In the genomic region with DNA sequence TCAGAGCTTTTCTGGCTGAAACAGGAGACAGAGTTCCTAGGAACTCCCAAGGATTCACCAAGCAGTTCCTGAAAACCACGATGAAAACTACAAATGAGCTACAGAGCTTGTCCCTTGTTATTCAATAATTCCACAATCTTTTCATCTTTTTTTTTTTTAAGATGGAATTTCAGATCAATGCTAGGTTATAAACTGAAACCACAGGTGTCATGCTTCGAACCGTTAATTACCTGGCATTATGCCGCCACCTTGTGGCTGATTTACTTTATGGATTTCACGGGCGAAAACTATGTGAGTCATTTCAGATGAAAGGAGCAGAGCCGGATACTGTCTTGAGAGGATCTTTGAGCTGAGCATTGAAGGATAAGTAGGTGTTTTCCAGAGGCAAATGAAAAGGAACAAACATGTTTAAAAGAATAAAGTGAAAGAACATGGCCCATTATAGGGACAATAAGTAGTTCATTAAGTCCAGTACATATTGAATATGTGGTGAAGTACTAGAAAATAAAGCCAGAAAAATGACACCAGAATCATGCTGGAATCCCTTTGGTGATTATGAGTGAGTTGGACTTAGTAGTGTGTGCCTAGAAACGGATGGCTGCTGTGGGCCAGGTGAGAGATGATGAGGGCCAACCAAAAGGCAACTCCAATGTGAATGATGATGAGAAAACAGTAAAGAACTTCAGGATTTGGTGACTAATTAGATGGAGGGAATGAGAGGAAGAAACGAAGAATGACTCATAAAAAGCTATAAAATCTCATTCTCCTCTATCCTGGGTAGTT, we compare ENCODE assay signal across 8 cellular contexts. TPM values are rescaled to one million over a fixed set of nuclear protein-coding genes. Genes with fewer than 3 reads are reported as not detected.
DNase-seq lines count a peak whose midpoint lies in the region; ATAC-seq and TF ChIP-seq lines count a peak whose summit lies in the region.

No MANE protein-coding gene starts in this region.

- peak overlapping the region in 1 of 3 donors; percentile 32 for H3K9ac ChIP-seq in skeletal muscle tissue (ENCODE audit: low read depth in 1 of 3, low read length in 3 of 3)

- TF ChIP-seq CTCF in GM10266 (IDR thresholded peaks at IDR 0.05; ENCODE audit: control insufficient read depth, insufficient read depth, low read depth, missing control alignments) (peak; percentile 94), astrocyte of the cerebellum (IDR thresholded peaks at IDR 0.05; ENCODE audit: low read depth, low read length, missing control alignments) (peak; percentile 53)

- peaks cover 0 to 9% (median 7%) of the 10 kb centered on the region in 3 donors for H3K36me3 ChIP-seq in skeletal muscle tissue (ENCODE audit: control insufficient read depth in 3 of 3, insufficient read depth in 3 of 3, low read length in 3 of 3)

- ATAC-seq in HG02798 (IDR thresholded peaks at IDR 0.05; ENCODE audit: poor library complexity, unreplicated experiment), result peak; percentile 66

- H3K9me3 ChIP-seq in skeletal muscle tissue (ENCODE audit: control insufficient read depth in 3 of 3, low read length in 3 of 3), result no peaks in the 10 kb centered on the region

- H3K4me3 ChIP-seq in astrocyte of the cerebellum (ENCODE audit: low read depth, low read length) (no peak overlapping the region), skeletal muscle tissue (ENCODE audit: low read length in 3 of 3) (peak overlapping the region; percentile 26 to 58 (median 39))

- in situ Hi-C loops in astrocyte of the cerebellum (cut with HindIII; ENCODE audit: low sequenced_read_pairs), result loop anchor here (25.0 kb wide), 1 partner anchor 553 kb away; no protein-coding TSS in a partner anchor

- DNase-seq in GM10266 (ENCODE audit: extremely low spot score), result peak; percentile 66
- DNase-seq in NCI-H2029 (lab: John Stamatoyannopoulos, UW), result peak; percentile 33
- peak; percentile 60 for DNase-seq in T1000 (lab: John Stamatoyannopoulos, UW)
- DNase-seq in astrocyte of the cerebellum (ENCODE audit: low read depth), result peak; percentile 75
- peak; percentile 58 to 61 for DNase-seq in hippocampal formation (lab: John Stamatoyannopoulos, UW)
- no peak for DNase-seq in GOT3 (lab: John Stamatoyannopoulos, UW)

- H3K27me3 ChIP-seq in skeletal muscle tissue (ENCODE audit: control insufficient read depth in 3 of 3, insufficient read depth in 3 of 3, low read length in 3 of 3), result no peaks in the 10 kb centered on the region

- H3K27ac ChIP-seq in skeletal muscle tissue (ENCODE audit: low read depth, low read length), result no peak overlapping the region

- peaks cover 0 to 5% (median 4%) of the 10 kb centered on the region in 3 donors for H3K4me1 ChIP-seq in skeletal muscle tissue (ENCODE audit: control insufficient read depth in 3 of 3, insufficient read depth in 3 of 3, low read length in 3 of 3)

RNA-seq across cellular contexts. Expression of a gene that starts 3.5 kb away (rescaled TPM):
- total RNA-seq in skeletal muscle tissue, result 1.0 TPM

RNA-seq across cellular contexts. Expression of a gene that starts 26.5 kb away (rescaled TPM):
- total RNA-seq in skeletal muscle tissue, result 14.6 TPM

RNA-seq across cellular contexts. Expression of a gene that starts 29.9 kb away (rescaled TPM):
- total RNA-seq in skeletal muscle tissue, result 24.5 TPM
